ENCODE assay signal across 16 cellular contexts in genomic region chr2:29455202-29455885, GRCh38.
DNase-seq lines count a peak whose midpoint lies in the region; TF ChIP-seq lines count a peak whose summit lies in the region.
"Had no signal": no experiment of that assay in that cellular context is flagged by ENCODE, and none has a peak within 500 bp of the region (broad histone marks: within the 10 kb centered on the region; RNA-seq: fewer than 3 reads in every experiment).

No MANE protein-coding gene starts in this region.

- no peaks in the 10 kb centered on the region for H3K27me3 Mint-ChIP-seq in osteocyte (ENCODE audit: unreplicated experiment)
- H3K27me3 Mint-ChIP-seq in CD8-positive, alpha-beta memory T cell, result peaks cover 7 to 40% of the 10 kb centered on the region in 2 donors

- H3K4me1 ChIP-seq in CD8-positive, alpha-beta memory T cell (ENCODE audit: insufficient read depth, low read length), result no peaks in the 10 kb centered on the region
- H3K4me1 ChIP-seq: upper lobe of right lung had no signal

- no peaks in the 10 kb centered on the region for H3K36me3 ChIP-seq in CD8-positive, alpha-beta memory T cell (ENCODE audit: insufficient read depth, low read length)
- H3K36me3 ChIP-seq: heart left ventricle, upper lobe of right lung had no signal

- H3K27ac ChIP-seq in CD8-positive, alpha-beta memory T cell (ENCODE audit: low read depth, low read length), result no peak overlapping the region
- H3K27ac ChIP-seq: heart left ventricle, upper lobe of right lung had no signal

- H3K27me3 ChIP-seq in CD8-positive, alpha-beta memory T cell (ENCODE audit: insufficient read depth, low read length, poor library complexity, severe bottlenecking), result peaks cover 4% of the 10 kb centered on the region
- H3K27me3 ChIP-seq: upper lobe of right lung had no signal

- DNase-seq in GDM1 (lab: John Stamatoyannopoulos, UW), result peak; percentile 73
- peak; percentile 58 for DNase-seq in NOMO-1 treated with DMSO at 0.1 percent for 48 hours (lab: John Stamatoyannopoulos, UW; ENCODE audit: unreplicated experiment)
- DNase-seq in fibroblast of gingiva (ENCODE audit: low read depth), result peak; percentile 46
- DNase-seq in osteocyte (ENCODE audit: extremely low spot score, unreplicated experiment), result no peak
- DNase-seq in CD8-positive, alpha-beta memory T cell, result no peak
- DNase-seq in AG08396 (ENCODE audit: low spot score), result no peak
- no peak for DNase-seq in HuH-7.5 (ENCODE audit: low spot score)
- no peak for DNase-seq in SK-N-DZ (ENCODE audit: low spot score)
- DNase-seq: activated CD4-positive, alpha-beta T cell treated with anti-CD3 and anti-CD28 coated beads for 4 hours; heart left ventricle; NCI-H1048; NCI-H524 treated with DMSO at 0.1 percent for 48 hours; stimulated activated CD4-positive, alpha-beta T cell treated with anti-CD3 and anti-CD28 coated beads, Interleukin-1b, Interleukin-23, amount 100 ng/mL, for 48 hours; stimulated activated CD8-positive, alpha-beta memory T cell treated with anti-CD3 and anti-CD28 coated beads, Interleukin-4, amount 100 ng/mL, for 48 hours; T-helper 2 cell; upper lobe of right lung had no signal

- peak overlapping the region; percentile 36 for H3K4me3 Mint-ChIP-seq in osteocyte (ENCODE audit: unreplicated experiment)
- no peak overlapping the region for H3K4me3 Mint-ChIP-seq in CD8-positive, alpha-beta memory T cell

- H3K4me1 Mint-ChIP-seq in osteocyte (ENCODE audit: unreplicated experiment), result peaks cover 32% of the 10 kb centered on the region
- H3K4me1 Mint-ChIP-seq in CD8-positive, alpha-beta memory T cell, result no peaks in the 10 kb centered on the region

- H3K27ac Mint-ChIP-seq in osteocyte (ENCODE audit: unreplicated experiment), result peak overlapping the region; percentile 16
- H3K27ac Mint-ChIP-seq in CD8-positive, alpha-beta memory T cell, result no peak overlapping the region

- CTCF ChIA-PET in CD8-positive, alpha-beta memory T cell (lab: Charles Lee), result no interaction called here

- H3K36me3 Mint-ChIP-seq in osteocyte (ENCODE audit: unreplicated experiment), result no peaks in the 10 kb centered on the region
- H3K36me3 Mint-ChIP-seq in CD8-positive, alpha-beta memory T cell, result no peaks in the 10 kb centered on the region

- H3K9me3 Mint-ChIP-seq in osteocyte (ENCODE audit: unreplicated experiment), result no peaks in the 10 kb centered on the region
- no peaks in the 10 kb centered on the region for H3K9me3 Mint-ChIP-seq in CD8-positive, alpha-beta memory T cell

- no peak for TF ChIP-seq CTCF in osteocyte (IDR thresholded peaks at IDR 0.05)

- POLR2A ChIA-PET in CD8-positive, alpha-beta memory T cell (lab: Charles Lee), result no interaction called here

- no peaks in the 10 kb centered on the region for H3K9me3 ChIP-seq in CD8-positive, alpha-beta memory T cell (ENCODE audit: low read length)
- H3K9me3 ChIP-seq: heart left ventricle, upper lobe of right lung had no signal

- no peak overlapping the region for H3K4me3 ChIP-seq in CD8-positive, alpha-beta memory T cell (ENCODE audit: low read length)
- H3K4me3 ChIP-seq: heart left ventricle, upper lobe of right lung had no signal

Comparison
In these comparisons a context has a peak if more than half of its experiments do, and no peak if none do; other contexts are left out.
1. DNase-seq: peak in GDM1 (single experiment), NOMO-1 treated with DMSO at 0.1 percent for 48 hours (single experiment) and fibroblast of gingiva (single experiment); none in osteocyte (single experiment), CD8-positive, alpha-beta memory T cell (0 of 5), AG08396 (single experiment), HuH-7.5 (single experiment) and SK-N-DZ (single experiment).